Comparison of ENCODE assay signal across 8 cellular contexts in the genomic region with DNA sequence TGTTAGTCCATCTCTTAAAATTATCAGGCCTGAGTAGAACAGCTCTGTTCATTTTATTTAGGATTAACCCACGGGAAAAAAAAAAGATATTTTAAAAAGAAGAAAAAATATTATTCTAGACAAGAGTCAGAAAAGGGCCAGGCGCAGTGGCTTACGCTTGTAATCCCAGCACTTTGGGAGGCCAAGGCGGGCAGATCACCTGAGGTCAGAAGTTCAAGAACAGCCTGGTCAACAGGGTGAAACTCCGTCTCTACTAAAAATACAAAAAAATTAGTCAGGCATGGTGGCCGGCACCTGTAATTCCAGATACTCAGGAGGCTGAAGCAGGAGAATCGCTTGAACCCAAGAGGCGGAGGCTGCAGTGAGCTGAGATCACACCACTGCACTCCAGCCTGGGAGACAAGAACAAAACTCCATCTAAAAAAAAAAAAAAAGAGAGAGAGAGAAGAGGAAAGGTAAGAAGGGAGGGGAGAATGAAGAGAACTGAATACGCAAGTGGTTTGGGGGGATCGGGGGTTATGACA. TPM values are rescaled to one million over a fixed set of nuclear protein-coding genes. Genes with fewer than 3 reads are reported as not detected.
A peak's percentile ranks its signal among the peaks of the same experiment; 100 is the strongest.
DNase-seq lines count a peak whose midpoint lies in the region; ATAC-seq and TF ChIP-seq lines count a peak whose summit lies in the region.
"Not testable (repeated sequence)": the region's sequence is repeated elsewhere in the genome, so short reads cannot be mapped to it uniquely, and the experiment has no call there.

No MANE protein-coding gene starts in this region.

- H3K27me3 Mint-ChIP-seq in CD4-positive, CD25-positive, alpha-beta regulatory T cell; WTC11 (ENCODE audit: low read depth); activated naive CD4-positive, alpha-beta T cell treated with anti-CD3 and anti-CD28 coated beads, Interleukin-2, amount 10 ng/mL, durations not matched to agents 7 days and 5 days; chondrocyte (ENCODE audit: low read depth); natural killer cell treated with Interleukin-12 subunit alpha and Interleukin-12 subunit beta and Interleukin-15 and Interleukin-18, amount 100 ng/mL, for 72 hours: not testable (repeated sequence)

- H3K9me2 ChIP-seq in Karpas-422 (replicated peaks; ENCODE audit: insufficient read depth, low read length), result not testable (repeated sequence)

- H3K36me3 ChIP-seq in CD4-positive, CD25-positive, alpha-beta regulatory T cell (ENCODE audit: control insufficient read depth, insufficient read depth, low read length); Karpas-422 (ENCODE audit: insufficient read depth, low read length); left ventricle myocardium inferior: not testable (repeated sequence)

- H3K27me3 ChIP-seq in CD4-positive, CD25-positive, alpha-beta regulatory T cell (ENCODE audit: control insufficient read depth, insufficient read depth, low read length); Karpas-422 (ENCODE audit: low read length); left ventricle myocardium inferior (ENCODE audit: low read depth): not testable (repeated sequence)

- H3K36me3 Mint-ChIP-seq in CD4-positive, CD25-positive, alpha-beta regulatory T cell, result peaks cover 20% of the 10 kb centered on the region
- not testable (repeated sequence) for H3K36me3 Mint-ChIP-seq in WTC11; chondrocyte (ENCODE audit: low read depth)
- peaks cover 38% of the 10 kb centered on the region for H3K36me3 Mint-ChIP-seq in activated naive CD4-positive, alpha-beta T cell treated with anti-CD3 and anti-CD28 coated beads, Interleukin-2, amount 10 ng/mL, durations not matched to agents 7 days and 5 days
- H3K36me3 Mint-ChIP-seq in natural killer cell treated with Interleukin-12 subunit alpha and Interleukin-12 subunit beta and Interleukin-15 and Interleukin-18, amount 100 ng/mL, for 72 hours, result peaks cover 12% of the 10 kb centered on the region
- H3K36me3 Mint-ChIP-seq in stimulated activated effector memory CD8-positive, alpha-beta T cell treated with anti-CD3 and anti-CD28 coated beads, Interleukin-12 subunit alpha, Interleukin-12 subunit beta, amount 100 ng/mL, for 72 hours, result peaks cover 48% of the 10 kb centered on the region

- H3K9me3 ChIP-seq in CD4-positive, CD25-positive, alpha-beta regulatory T cell (ENCODE audit: control insufficient read depth in 2 of 2, low read length in 2 of 2); Karpas-422 (ENCODE audit: low read length); left ventricle myocardium inferior (replicated peaks): not testable (repeated sequence)

- CTCF ChIA-PET in WTC11 (lab: Charles Lee); activated naive CD4-positive, alpha-beta T cell treated with anti-CD3 and anti-CD28 coated beads, Interleukin-2, amount 10 ng/mL, durations not matched to agents 7 days and 5 days (lab: Charles Lee): not testable (repeated sequence)

- H3K4me1 ChIP-seq in CD4-positive, CD25-positive, alpha-beta regulatory T cell (ENCODE audit: control insufficient read depth, insufficient read depth, low read length, poor library complexity, severe bottlenecking), result peaks cover 35% of the 10 kb centered on the region
- peaks cover 51% of the 10 kb centered on the region for H3K4me1 ChIP-seq in Karpas-422 (ENCODE audit: low read length)
- peaks cover 50% of the 10 kb centered on the region for H3K4me1 ChIP-seq in left ventricle myocardium inferior

- peak overlapping the region; percentile 98 for H3K4me3 ChIP-seq in CD4-positive, CD25-positive, alpha-beta regulatory T cell (ENCODE audit: low read depth, low read length)
- H3K4me3 ChIP-seq in Karpas-422 (ENCODE audit: low read length), result peak overlapping the region; percentile 86
- peak overlapping the region; percentile 80 for H3K4me3 ChIP-seq in left ventricle myocardium inferior

- H3K79me2 ChIP-seq in Karpas-422 (ENCODE audit: low read length), result peaks cover 68% of the 10 kb centered on the region

- H3K27ac ChIP-seq in CD4-positive, CD25-positive, alpha-beta regulatory T cell (ENCODE audit: insufficient read depth, low read length, poor library complexity, severe bottlenecking); Karpas-422 (ENCODE audit: low read length); left ventricle myocardium inferior (replicated peaks): not testable (repeated sequence)

- intact Hi-C loops in left ventricle myocardium inferior (cut with micrococcal nuclease), result not testable (repeated sequence)

- DNase-seq in CD4-positive, CD25-positive, alpha-beta regulatory T cell; Karpas-422; WTC11 (ENCODE audit: low spot score); activated naive CD4-positive, alpha-beta T cell treated with anti-CD3 and anti-CD28 coated beads, Interleukin-2, amount 10 ng/mL, durations not matched to agents 7 days and 5 days; chondrocyte (ENCODE audit: low spot score); left ventricle myocardium inferior; natural killer cell treated with Interleukin-12 subunit alpha and Interleukin-12 subunit beta and Interleukin-15 and Interleukin-18, amount 100 ng/mL, for 72 hours (ENCODE audit: low spot score); stimulated activated effector memory CD8-positive, alpha-beta T cell treated with anti-CD3 and anti-CD28 coated beads, Interleukin-12 subunit alpha, Interleukin-12 subunit beta, amount 100 ng/mL, for 72 hours (ENCODE audit: low spot score in 2 of 2): not testable (repeated sequence)

- not testable (repeated sequence) for H2AFZ ChIP-seq in Karpas-422 (ENCODE audit: low read length)

- H4K20me1 ChIP-seq in Karpas-422 (ENCODE audit: insufficient read depth, low read depth, low read length), result not testable (repeated sequence)

- H3K4me1 Mint-ChIP-seq in CD4-positive, CD25-positive, alpha-beta regulatory T cell, result peaks cover 35 to 69% (median 49%) of the 10 kb centered on the region in 4 donors
- peaks cover 23% of the 10 kb centered on the region for H3K4me1 Mint-ChIP-seq in WTC11
- H3K4me1 Mint-ChIP-seq in activated naive CD4-positive, alpha-beta T cell treated with anti-CD3 and anti-CD28 coated beads, Interleukin-2, amount 10 ng/mL, durations not matched to agents 7 days and 5 days, result peaks cover 48% of the 10 kb centered on the region
- H3K4me1 Mint-ChIP-seq in chondrocyte (ENCODE audit: low read depth), result peaks cover 37% of the 10 kb centered on the region
- peaks cover 31 to 41% of the 10 kb centered on the region in 2 donors for H3K4me1 Mint-ChIP-seq in natural killer cell treated with Interleukin-12 subunit alpha and Interleukin-12 subunit beta and Interleukin-15 and Interleukin-18, amount 100 ng/mL, for 72 hours (ENCODE audit: low read depth in 2 of 2)
- H3K4me1 Mint-ChIP-seq in stimulated activated effector memory CD8-positive, alpha-beta T cell treated with anti-CD3 and anti-CD28 coated beads, Interleukin-12 subunit alpha, Interleukin-12 subunit beta, amount 100 ng/mL, for 72 hours, result peaks cover 32% of the 10 kb centered on the region

- not testable (repeated sequence) for TF ChIP-seq CTCF in WTC11 (IDR thresholded peaks at IDR 0.05); chondrocyte (IDR thresholded peaks at IDR 0.05); left ventricle myocardium inferior (IDR thresholded peaks at IDR 0.05; ENCODE audit: borderline replicate concordance)

- H3K27ac Mint-ChIP-seq in CD4-positive, CD25-positive, alpha-beta regulatory T cell; WTC11; activated naive CD4-positive, alpha-beta T cell treated with anti-CD3 and anti-CD28 coated beads, Interleukin-2, amount 10 ng/mL, durations not matched to agents 7 days and 5 days; chondrocyte (ENCODE audit: unreplicated experiment); stimulated activated effector memory CD8-positive, alpha-beta T cell treated with anti-CD3 and anti-CD28 coated beads, Interleukin-12 subunit alpha, Interleukin-12 subunit beta, amount 100 ng/mL, for 72 hours: not testable (repeated sequence)
- H3K27ac Mint-ChIP-seq in natural killer cell treated with Interleukin-12 subunit alpha and Interleukin-12 subunit beta and Interleukin-15 and Interleukin-18, amount 100 ng/mL, for 72 hours, result peak overlapping the region; percentile 98 to 99

- POLR2A ChIA-PET in WTC11 (lab: Charles Lee), result not testable (repeated sequence)

- not testable (repeated sequence) for H3K9me3 Mint-ChIP-seq in CD4-positive, CD25-positive, alpha-beta regulatory T cell; WTC11; activated naive CD4-positive, alpha-beta T cell treated with anti-CD3 and anti-CD28 coated beads, Interleukin-2, amount 10 ng/mL, durations not matched to agents 7 days and 5 days; chondrocyte (ENCODE audit: low read depth); natural killer cell treated with Interleukin-12 subunit alpha and Interleukin-12 subunit beta and Interleukin-15 and Interleukin-18, amount 100 ng/mL, for 72 hours; stimulated activated effector memory CD8-positive, alpha-beta T cell treated with anti-CD3 and anti-CD28 coated beads, Interleukin-12 subunit alpha, Interleukin-12 subunit beta, amount 100 ng/mL, for 72 hours

- H3K4me2 ChIP-seq in Karpas-422 (ENCODE audit: low read depth, low read length, poor library complexity, severe bottlenecking), result peak overlapping the region; percentile 96

- H3K9ac ChIP-seq in Karpas-422 (ENCODE audit: low read length), result peak overlapping the region; percentile 86

- peak overlapping the region; percentile 76 to 100 (median 90) for H3K4me3 Mint-ChIP-seq in CD4-positive, CD25-positive, alpha-beta regulatory T cell
- H3K4me3 Mint-ChIP-seq in WTC11 (peak overlapping the region; percentile 20), chondrocyte (ENCODE audit: unreplicated experiment) (peak overlapping the region; percentile 92)
- peak overlapping the region; percentile 76 for H3K4me3 Mint-ChIP-seq in activated naive CD4-positive, alpha-beta T cell treated with anti-CD3 and anti-CD28 coated beads, Interleukin-2, amount 10 ng/mL, durations not matched to agents 7 days and 5 days
- H3K4me3 Mint-ChIP-seq in natural killer cell treated with Interleukin-12 subunit alpha and Interleukin-12 subunit beta and Interleukin-15 and Interleukin-18, amount 100 ng/mL, for 72 hours, result peak overlapping the region; percentile 97
- H3K4me3 Mint-ChIP-seq in stimulated activated effector memory CD8-positive, alpha-beta T cell treated with anti-CD3 and anti-CD28 coated beads, Interleukin-12 subunit alpha, Interleukin-12 subunit beta, amount 100 ng/mL, for 72 hours, result peak overlapping the region; percentile 79

- not testable (repeated sequence) for ATAC-seq in CD4-positive, CD25-positive, alpha-beta regulatory T cell (ENCODE audit: low read depth in 2 of 2); WTC11; natural killer cell treated with Interleukin-12 subunit alpha and Interleukin-12 subunit beta and Interleukin-15 and Interleukin-18, amount 100 ng/mL, for 72 hours; stimulated activated effector memory CD8-positive, alpha-beta T cell treated with anti-CD3 and anti-CD28 coated beads, Interleukin-12 subunit alpha, Interleukin-12 subunit beta, amount 100 ng/mL, for 72 hours

RNA-seq across cellular contexts. Expression of gene TRAPPC6B, which starts 2.3 kb away (rescaled TPM):
- 18.5 TPM for total RNA-seq in CD4-positive, CD25-positive, alpha-beta regulatory T cell
- 10 to 100 TPM; 11.8 to 17.9 (median 14.9) TPM for polyA plus RNA-seq in CD4-positive, CD25-positive, alpha-beta regulatory T cell
- total RNA-seq in Karpas-422 (2014; rRNA removed; shearing (Covaris generic); ENCODE audit: low replicate concordance), result 30.4 and 52.5 TPM in 2 replicates
- total RNA-seq in WTC11 (2021) (19.8 to 22.2 TPM (median 20.8 TPM) in 3 replicates), chondrocyte (31.3 to 38.2 TPM (median 37.6 TPM) in 3 replicates), left ventricle myocardium inferior (25.8 TPM)
- total RNA-seq in natural killer cell treated with Interleukin-12 subunit alpha and Interleukin-12 subunit beta and Interleukin-15 and Interleukin-18, amount 100 ng/mL, for 72 hours, result 10 to 100 TPM; 27.5 to 32.1 TPM

RNA-seq across cellular contexts. Expression of gene PNN, which starts 7.2 kb away (rescaled TPM):
- 126 TPM for total RNA-seq in CD4-positive, CD25-positive, alpha-beta regulatory T cell
- polyA plus RNA-seq in CD4-positive, CD25-positive, alpha-beta regulatory T cell, result 10 to 100 TPM; 13.3 to 20.3 (median 16.3) TPM
- total RNA-seq in Karpas-422 (2014; rRNA removed; shearing (Covaris generic); ENCODE audit: low replicate concordance), result 56.1 and 96.8 TPM in 2 replicates
- total RNA-seq in WTC11 (2021) (135 to 156 TPM (median 135 TPM) in 3 replicates), chondrocyte (40.0 to 51.9 TPM (median 45.3 TPM) in 3 replicates), left ventricle myocardium inferior (30.1 TPM)
- 100 to 1,000 TPM in 1 of 2 donors, 10 to 100 TPM in 1; 71.0 to 161 TPM for total RNA-seq in natural killer cell treated with Interleukin-12 subunit alpha and Interleukin-12 subunit beta and Interleukin-15 and Interleukin-18, amount 100 ng/mL, for 72 hours

RNA-seq across cellular contexts. Expression of gene GEMIN2, which starts 53.7 kb away (rescaled TPM):
- 15.0 TPM for total RNA-seq in CD4-positive, CD25-positive, alpha-beta regulatory T cell
- 10 to 100 TPM; 13.4 to 18.8 (median 18.0) TPM for polyA plus RNA-seq in CD4-positive, CD25-positive, alpha-beta regulatory T cell
- 73.2 and 92.3 TPM in 2 replicates for total RNA-seq in Karpas-422 (2014; rRNA removed; shearing (Covaris generic); ENCODE audit: low replicate concordance)
- total RNA-seq in WTC11 (2021) (27.1 to 34.9 TPM (median 31.8 TPM) in 3 replicates), chondrocyte (12.4 to 17.7 TPM (median 14.0 TPM) in 3 replicates), left ventricle myocardium inferior (6.5 TPM)
- total RNA-seq in natural killer cell treated with Interleukin-12 subunit alpha and Interleukin-12 subunit beta and Interleukin-15 and Interleukin-18, amount 100 ng/mL, for 72 hours, result 10 to 100 TPM; 15.6 to 29.7 TPM

Comparison
In these comparisons a context has a peak if more than half of its experiments do, and no peak if none do; other contexts are left out.
1. H3K4me3 Mint-ChIP-seq: peak in every context shown above with its lines; median percentile 97 in natural killer cell treated with Interleukin-12 subunit alpha and Interleukin-12 subunit beta and Interleukin-15 and Interleukin-18, amount 100 ng/mL, for 72 hours; 92 in chondrocyte; 90 in CD4-positive, CD25-positive, alpha-beta regulatory T cell; 79 in stimulated activated effector memory CD8-positive, alpha-beta T cell treated with anti-CD3 and anti-CD28 coated beads, Interleukin-12 subunit alpha, Interleukin-12 subunit beta, amount 100 ng/mL, for 72 hours; 76 in activated naive CD4-positive, alpha-beta T cell treated with anti-CD3 and anti-CD28 coated beads, Interleukin-2, amount 10 ng/mL, durations not matched to agents 7 days and 5 days; 20 in WTC11.